ENCODE assay signal across 9 cellular contexts in the genomic region with DNA sequence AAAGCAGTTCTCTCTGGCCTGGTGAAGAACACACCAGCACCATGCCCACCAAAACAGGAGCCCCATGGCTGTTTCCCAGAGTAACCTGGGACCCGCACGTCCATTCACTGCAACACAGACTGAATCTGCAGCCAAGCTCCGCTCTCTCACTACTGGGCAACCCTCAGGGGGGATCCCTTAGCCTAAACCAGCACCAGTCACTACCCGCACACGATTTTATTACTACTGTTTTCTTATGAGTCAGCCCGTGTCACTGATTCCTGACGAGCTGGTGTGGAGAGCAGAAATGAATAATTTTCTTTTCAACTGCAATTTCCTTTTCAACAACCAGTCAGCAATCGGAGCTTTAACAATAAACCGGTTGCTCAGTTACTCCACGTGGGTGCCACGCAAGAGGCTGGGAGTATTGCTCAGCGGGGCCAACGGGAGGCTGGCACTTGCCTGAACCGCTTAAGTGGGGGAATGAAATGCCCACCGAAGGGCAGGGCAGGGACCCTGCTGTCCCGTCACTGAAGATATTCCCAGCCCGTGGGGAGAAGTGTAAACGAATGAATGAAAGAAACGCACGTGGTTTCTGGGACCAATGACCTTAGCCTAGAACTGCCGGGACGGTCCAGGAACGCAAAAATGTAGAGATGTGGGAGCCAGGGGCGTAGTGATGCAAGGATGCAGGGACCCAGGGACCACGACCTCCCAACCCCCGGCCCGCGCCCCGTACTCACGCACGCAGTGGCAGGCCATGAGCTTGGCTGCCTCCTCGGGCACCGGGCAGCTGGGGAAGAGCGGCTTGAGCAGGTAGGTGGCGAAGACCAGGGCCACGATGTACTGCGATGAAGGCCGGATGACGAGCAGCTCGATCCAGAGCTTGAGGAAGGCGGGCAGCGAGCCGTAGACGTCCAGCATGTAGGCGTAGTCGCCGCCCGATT. TPM values are rescaled to one million over a fixed set of nuclear protein-coding genes. Genes with fewer than 3 reads are reported as not detected.
DNase-seq lines count a peak whose midpoint lies in the region; ATAC-seq and TF ChIP-seq lines count a peak whose summit lies in the region.
"Not testable (repeated sequence)": the region's sequence is repeated elsewhere in the genome, so short reads cannot be mapped to it uniquely, and the experiment has no call there.
"Had no signal": no experiment of that assay in that cellular context is flagged by ENCODE, and none has a peak within 500 bp of the region (broad histone marks: within the 10 kb centered on the region; RNA-seq: fewer than 3 reads in every experiment).

No MANE protein-coding gene starts in this region.

- H3K27me3 ChIP-seq in CD8-positive, alpha-beta T cell (ENCODE audit: insufficient read depth, low read length) = not testable (repeated sequence)

- not testable (repeated sequence) for H3K27me3 Mint-ChIP-seq in CD8-positive, alpha-beta T cell (ENCODE audit: low read depth); activated naive CD8-positive, alpha-beta T cell treated with anti-CD3 and anti-CD28 coated beads for 36 hours; mesothelial cell of epicardium (ENCODE audit: low read depth)

- H3K4me1 ChIP-seq in CD8-positive, alpha-beta T cell (ENCODE audit: insufficient read depth, low read length) = not testable (repeated sequence)

- not testable (repeated sequence) for H3K9me3 ChIP-seq in CD8-positive, alpha-beta T cell (ENCODE audit: low read length)

- peak in 1 of 7 experiments; percentile 35 for DNase-seq in CD8-positive, alpha-beta T cell
- DNase-seq in SIG-M5 treated with dmso at 0.1 percent for 504 hours (lab: John Stamatoyannopoulos, UW; ENCODE audit: unreplicated experiment) (peak; percentile 38), fibroblast of mammary gland (ENCODE audit: low read depth) (peak; percentile 3)
- DNase-seq in activated naive CD8-positive, alpha-beta T cell treated with anti-CD3 and anti-CD28 coated beads for 36 hours = peak; percentile 32
- DNase-seq in mesothelial cell of epicardium (ENCODE audit: low spot score in 2 of 2, unreplicated experiment in 2 of 2) = not testable (repeated sequence)
- DNase-seq in stimulated activated CD4-positive, alpha-beta T cell treated with anti-CD3 and anti-CD28 coated beads, Interleukin-1b, Interleukin-23, amount 100 ng/mL, for 48 hours = peak; percentile 44

- H3K36me3 ChIP-seq in CD8-positive, alpha-beta T cell (ENCODE audit: insufficient read depth, low read length) = not testable (repeated sequence)

- H3K4me1 Mint-ChIP-seq in CD8-positive, alpha-beta T cell (ENCODE audit: low read depth) = peaks cover 18% of the 10 kb centered on the region
- not testable (repeated sequence) for H3K4me1 Mint-ChIP-seq in activated naive CD8-positive, alpha-beta T cell treated with anti-CD3 and anti-CD28 coated beads for 36 hours
- H3K4me1 Mint-ChIP-seq in mesothelial cell of epicardium = peaks cover 34% of the 10 kb centered on the region

- H3K27ac Mint-ChIP-seq in CD8-positive, alpha-beta T cell = peak overlapping the region; percentile 93
- H3K27ac Mint-ChIP-seq in activated naive CD8-positive, alpha-beta T cell treated with anti-CD3 and anti-CD28 coated beads for 36 hours = peak overlapping the region; percentile 95
- peak overlapping the region; percentile 98 for H3K27ac Mint-ChIP-seq in mesothelial cell of epicardium

- ATAC-seq in CD8-positive, alpha-beta T cell = peak; percentile 70
- peak; percentile 35 for ATAC-seq in GM21381 (IDR thresholded peaks at IDR 0.05; ENCODE audit: unreplicated experiment)
- ATAC-seq in HG03442 (IDR thresholded peaks at IDR 0.05; ENCODE audit: unreplicated experiment) = peak; percentile 31

- TF ChIP-seq CTCF in CD8-positive, alpha-beta T cell (IDR thresholded peaks at IDR 0.05); fibroblast of mammary gland (conservative IDR thresholded peaks at IDR 0.05; ENCODE audit: control insufficient read depth, insufficient read depth, low read depth, low read length); mesothelial cell of epicardium (IDR thresholded peaks at IDR 0.05; ENCODE audit: unreplicated experiment): not testable (repeated sequence)

- H3K27ac ChIP-seq in CD8-positive, alpha-beta T cell (ENCODE audit: low read depth, low read length) = peak overlapping the region; percentile 71

- CTCF ChIA-PET in CD8-positive, alpha-beta T cell (lab: Charles Lee) = not testable (repeated sequence)

- POLR2A ChIA-PET in CD8-positive, alpha-beta T cell (lab: Charles Lee) = interaction anchor here (0.7 to 1.0 kb wide), 2 partner anchors 487 to 1046 kb away, joined by 3 to 5 read pairs; partner anchors contain the start of gene FBRS

- intact Hi-C loops in CD8-positive, alpha-beta T cell (cut with DNase I, micrococcal nuclease) = loop anchor here (1.0 to 5.0 kb wide), 3 partner anchors 17 to 50 kb away; partner anchors contain the start of gene SPN (in 1 of the 2)

- not testable (repeated sequence) for H3K36me3 Mint-ChIP-seq in CD8-positive, alpha-beta T cell; mesothelial cell of epicardium
- H3K36me3 Mint-ChIP-seq in activated naive CD8-positive, alpha-beta T cell treated with anti-CD3 and anti-CD28 coated beads for 36 hours = peaks cover 20% of the 10 kb centered on the region

- not testable (repeated sequence) for H3K9me3 Mint-ChIP-seq in CD8-positive, alpha-beta T cell; activated naive CD8-positive, alpha-beta T cell treated with anti-CD3 and anti-CD28 coated beads for 36 hours; mesothelial cell of epicardium

- peak overlapping the region; percentile 94 for H3K4me3 Mint-ChIP-seq in CD8-positive, alpha-beta T cell
- H3K4me3 Mint-ChIP-seq in activated naive CD8-positive, alpha-beta T cell treated with anti-CD3 and anti-CD28 coated beads for 36 hours = peak overlapping the region; percentile 92
- peak overlapping the region; percentile 77 for H3K4me3 Mint-ChIP-seq in mesothelial cell of epicardium

- peak overlapping the region; percentile 81 for H3K4me3 ChIP-seq in CD8-positive, alpha-beta T cell (ENCODE audit: low read depth, low read length)
- peak overlapping the region; percentile 67 for H3K4me3 ChIP-seq in fibroblast of mammary gland (ENCODE audit: control insufficient read depth, low read depth, low read length)

RNA-seq across cellular contexts. Expression of gene SPN, which starts 50.4 kb away (rescaled TPM):
- 10 to 100 TPM; 36.9 to 38.2 TPM for total RNA-seq in CD8-positive, alpha-beta T cell
- total RNA-seq in activated naive CD8-positive, alpha-beta T cell treated with anti-CD3 and anti-CD28 coated beads for 36 hours = 100 to 1,000 TPM; 122 TPM
- total RNA-seq in mesothelial cell of epicardium = 0.38 to 0.63 TPM (median 0.57 TPM) in 3 replicates
- total RNA-seq: RPMI7951 had no signal

Comparison
In these comparisons a context has a peak if more than half of its experiments do, and no peak if none do; other contexts are left out.
1. RNA of gene SPN, which starts 50.4 kb away (total RNA-seq): 122 TPM in activated naive CD8-positive, alpha-beta T cell treated with anti-CD3 and anti-CD28 coated beads for 36 hours and 36.9 to 38.2 TPM in CD8-positive, alpha-beta T cell; 0.38 to 0.63 TPM in mesothelial cell of epicardium; every median in the first group is over 10 times any median in the second.
2. Peak in every context shown above with its lines, with median percentiles within 50 percentile points of each other: ATAC-seq, H3K27ac Mint-ChIP-seq and H3K4me3 Mint-ChIP-seq.